ENCODE assay signal across 25 cellular contexts in the genomic region with DNA sequence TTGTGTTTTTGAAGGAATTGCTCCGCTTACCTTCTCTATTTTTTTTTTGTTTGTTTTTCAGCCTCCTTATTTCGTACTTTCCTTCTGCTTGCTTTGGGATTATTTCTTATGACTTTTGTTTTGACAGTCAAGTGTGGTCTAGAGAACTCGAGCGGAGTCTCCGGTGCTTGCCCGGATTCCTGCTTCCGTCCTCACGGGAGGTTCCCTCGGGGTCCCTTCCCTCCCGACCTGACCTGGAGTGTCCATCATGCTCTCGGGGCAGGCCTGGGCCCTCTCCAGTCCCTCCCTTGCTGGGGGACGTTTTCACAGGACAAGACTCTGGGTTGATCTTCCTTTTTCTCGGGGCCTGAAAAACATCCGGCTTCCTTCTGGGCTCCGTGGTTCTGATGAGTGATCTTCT.
"Had no signal": no experiment of that assay in that cellular context is flagged by ENCODE, and none has a peak within 500 bp of the region (broad histone marks: within the 10 kb centered on the region; RNA-seq: fewer than 3 reads in every experiment).

No MANE protein-coding gene starts in this region.

- H3K4me3 ChIP-seq: SJCRH30, SK-N-MC had no signal

- H3K9me3 Mint-ChIP-seq: activated naive CD8-positive, alpha-beta T cell treated with anti-CD3 and anti-CD28 coated beads for 36 hours; activated T-cell treated with anti-CD3 and anti-CD28 coated beads, Interleukin-2, amount 50 U/mL, for 24 hours; activated T-helper 1 cell treated with anti-CD3 and anti-CD28 coated beads, Interleukin-12 subunit alpha, Interleukin-12 subunit beta, Interleukin-2, Interleukin-4 antibody, amounts not matched to agents 30 ng/mL and 10 ng/mL and 1 ng/mL, durations not matched to agents 14 hours and 24 hours and 36 hours had no signal

- H3K4me1 ChIP-seq: SJCRH30 had no signal

- H3K27me3 ChIP-seq: brain microvascular endothelial cell, SJCRH30 had no signal

- DNase-seq: activated CD4-positive, alpha-beta T cell treated with anti-CD3 and anti-CD28 coated beads, Interleukin-2, amount 10 ng/mL, durations not matched to agents 24 days and 14 days; activated CD4-positive, alpha-beta T cell treated with anti-CD3 and anti-CD28 coated beads, Interleukin-2, amount 50 U/mL, for 4 hours; activated CD8-positive, alpha-beta T cell treated with anti-CD3 and anti-CD28 coated beads for 36 hours; activated gamma-delta T cell treated with Interleukin-2 at 50 U/mL for 16 hours; activated naive CD4-positive, alpha-beta T cell treated with anti-CD3 and anti-CD28 coated beads for 36 hours; activated naive CD8-positive, alpha-beta T cell treated with anti-CD3 and anti-CD28 coated beads for 36 hours; activated T-cell treated with anti-CD3 and anti-CD28 coated beads, Interleukin-2, amount 50 U/mL, for 24 hours; amniotic stem cell; aorta; brain microvascular endothelial cell; central memory CD4-positive, alpha-beta T cell; NCI-H1105; NCI-H1417 treated with DMSO at 0.1 percent for 48 hours; NCI-H187 treated with DMSO at 0.1 percent for 48 hours; NCI-H2081; NCI-H226; NCI-H446 treated with DMSO at 0.1 percent for 48 hours; NCI-H524 treated with DMSO at 0.1 percent for 48 hours; SHP77; SJCRH30; T1000; WERI-Rb-1 had no signal

- H3K27me3 Mint-ChIP-seq: activated CD4-positive, alpha-beta T cell treated with anti-CD3 and anti-CD28 coated beads, Interleukin-2, amount 10 ng/mL, durations not matched to agents 24 days and 14 days; activated CD8-positive, alpha-beta T cell treated with anti-CD3 and anti-CD28 coated beads for 36 hours; activated naive CD8-positive, alpha-beta T cell treated with anti-CD3 and anti-CD28 coated beads for 36 hours; activated T-cell treated with anti-CD3 and anti-CD28 coated beads, Interleukin-2, amount 50 U/mL, for 24 hours had no signal

- H3K27ac ChIP-seq: brain microvascular endothelial cell, SJCRH30, SK-N-MC, WERI-Rb-1 had no signal

- H3K27ac Mint-ChIP-seq: activated CD4-positive, alpha-beta T cell treated with anti-CD3 and anti-CD28 coated beads, Interleukin-2, amount 10 ng/mL, durations not matched to agents 24 days and 14 days; activated naive CD4-positive, alpha-beta T cell treated with anti-CD3 and anti-CD28 coated beads for 36 hours; activated naive CD8-positive, alpha-beta T cell treated with anti-CD3 and anti-CD28 coated beads for 36 hours had no signal

- H3K4me3 Mint-ChIP-seq: activated CD4-positive, alpha-beta T cell treated with anti-CD3 and anti-CD28 coated beads, Interleukin-2, amount 10 ng/mL, durations not matched to agents 24 days and 14 days; activated CD8-positive, alpha-beta T cell treated with anti-CD3 and anti-CD28 coated beads for 36 hours; activated naive CD4-positive, alpha-beta T cell treated with anti-CD3 and anti-CD28 coated beads for 36 hours; activated naive CD8-positive, alpha-beta T cell treated with anti-CD3 and anti-CD28 coated beads for 36 hours; activated T-cell treated with anti-CD3 and anti-CD28 coated beads, Interleukin-2, amount 50 U/mL, for 24 hours; activated T-helper 1 cell treated with anti-CD3 and anti-CD28 coated beads, Interleukin-12 subunit alpha, Interleukin-12 subunit beta, Interleukin-2, Interleukin-4 antibody, amounts not matched to agents 30 ng/mL and 10 ng/mL and 1 ng/mL, durations not matched to agents 14 hours and 24 hours and 36 hours had no signal

- ATAC-seq: activated CD8-positive, alpha-beta T cell treated with anti-CD3 and anti-CD28 coated beads for 36 hours; Panc1 had no signal

- H3K9me3 ChIP-seq: SJCRH30 had no signal
